In the genomic region with DNA sequence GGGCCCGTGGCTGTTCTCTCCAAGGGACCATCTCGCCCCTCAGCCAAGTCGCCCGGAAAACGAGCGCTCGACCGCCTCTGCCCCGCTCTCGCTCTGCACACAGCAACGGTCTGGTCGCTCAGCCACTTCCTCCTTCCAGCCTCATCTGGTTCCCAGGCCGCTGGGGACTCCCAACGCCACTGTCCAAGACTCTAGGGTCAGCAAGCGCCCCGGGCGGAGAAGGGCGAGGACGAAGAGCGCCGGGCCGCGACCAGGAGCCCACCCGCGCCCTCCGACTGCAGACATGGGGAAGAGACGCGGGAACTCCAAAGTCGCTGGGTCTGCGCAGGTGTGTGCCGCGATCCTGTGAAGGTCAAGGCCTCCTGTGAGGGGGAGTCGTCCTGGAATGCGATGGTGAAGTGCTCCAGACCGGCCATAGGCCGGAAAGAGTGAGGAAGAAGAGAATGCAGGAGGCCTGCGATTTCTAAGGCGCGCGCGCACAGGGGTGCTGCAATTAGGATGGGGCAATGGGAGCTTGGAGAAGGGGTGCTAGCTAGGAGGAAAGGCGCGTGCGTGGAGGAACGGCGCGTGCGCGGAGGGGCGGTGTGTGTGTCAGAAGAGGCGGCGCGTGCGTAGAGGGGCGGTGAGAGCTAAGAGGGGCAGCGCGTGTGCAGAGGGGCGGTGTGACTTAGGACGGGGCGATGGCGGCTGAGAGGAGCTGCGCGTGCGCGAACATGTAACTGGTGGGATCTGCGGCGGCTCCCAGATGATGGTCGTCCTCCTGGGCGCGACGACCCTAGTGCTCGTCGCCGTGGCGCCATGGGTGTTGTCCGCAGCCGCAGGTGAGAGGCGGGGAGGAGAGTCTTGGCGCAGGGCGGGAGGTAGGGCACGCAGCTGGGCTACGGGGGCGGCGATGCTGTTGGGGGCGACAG, we compare ENCODE assay signal across 8 cellular contexts. TPM values are rescaled to one million over a fixed set of nuclear protein-coding genes. Genes with fewer than 3 reads are reported as not detected.
DNase-seq lines count a peak whose midpoint lies in the region; ATAC-seq and TF ChIP-seq lines count a peak whose summit lies in the region.

A gene (plus strand): TSS at position 660 of the 911 bp plus-strand sequence. CDS start 86 bp downstream, at position 746.

- WGBS in stomach, 5 donors, result 0 to 1% (median 0%) methylated on average over 65 to 85 of the region's 85 CpGs

- H3K4me3 ChIP-seq in H7 (ENCODE audit: insufficient read depth, low read depth, low read length) (peak within 1 kb of the TSS; percentile 90), Loucy (ENCODE audit: low read length, poor library complexity, severe bottlenecking) (peak within 1 kb of the TSS; percentile 95), RWPE2 (ENCODE audit: severe bottlenecking) (peak within 1 kb of the TSS; percentile 91), neural cell (ENCODE audit: low read length) (peak within 1 kb of the TSS; percentile 100), stomach (peak within 1 kb of the TSS; percentile 63 to 92 (median 68))

- H3K9me3 ChIP-seq in Loucy (ENCODE audit: insufficient read depth, low read depth, low read length) (no peaks in the 10 kb centered on the region), RWPE2 (ENCODE audit: severe bottlenecking) (no peaks in the 10 kb centered on the region), neural cell (ENCODE audit: low read length) (no peaks in the 10 kb centered on the region), stomach (no peaks in the 10 kb centered on the region)

- ATAC-seq in RWPE2 (ENCODE audit: low read depth), result peak; percentile 91

- 0 out of 2 replicates have a peak, but pooled peaks have one; percentile 12 for TF ChIP-seq CTCF in Loucy (conservative IDR thresholded peaks at IDR 0.05; ENCODE audit: low read length)
- no peak for TF ChIP-seq CTCF in RWPE2 (IDR thresholded peaks at IDR 0.05; ENCODE audit: poor library complexity, severe bottlenecking)
- peak; percentile 32 for TF ChIP-seq CTCF in neural cell (IDR thresholded peaks at IDR 0.05; ENCODE audit: poor library complexity, severe bottlenecking)
- peak in 1 of 7 experiments; percentile 11 for TF ChIP-seq CTCF in stomach (IDR thresholded peaks at IDR 0.05)

- H3F3A ChIP-seq in Loucy (ENCODE audit: low read depth) (no peaks in the 10 kb centered on the region), neural cell (ENCODE audit: insufficient read depth, low read length, poor library complexity, severe bottlenecking) (no peaks in the 10 kb centered on the region)

- no peaks in the 10 kb centered on the region for H3K36me3 ChIP-seq in H7 (replicated peaks; ENCODE audit: control insufficient read depth, insufficient read depth, low read length)
- no peaks in the 10 kb centered on the region for H3K36me3 ChIP-seq in Loucy (ENCODE audit: insufficient read depth, low read length)
- no peaks in the 10 kb centered on the region for H3K36me3 ChIP-seq in RWPE2 (ENCODE audit: low read depth)
- no peaks in the 10 kb centered on the region for H3K36me3 ChIP-seq in neural cell (ENCODE audit: insufficient read depth, low read length)
- H3K36me3 ChIP-seq in stomach, result no peaks in the 10 kb centered on the region

- DNase-seq in ELR (ENCODE audit: low read depth), result peak; percentile 98
- DNase-seq in H7, result peak; percentile 96
- peak; percentile 97 for DNase-seq in RWPE2 (ENCODE audit: low spot score)
- DNase-seq in activated T-helper 9 cell treated with anti-CD3 and anti-CD28 coated beads, Interleukin-2, amount 50 U/mL, for 16 hours (ENCODE audit: low read depth), result peak; percentile 99
- DNase-seq in fibroblast of the conjunctiva (ENCODE audit: low read depth), result peak; percentile 98
- peak; percentile 99 for DNase-seq in stomach

- H3K79me2 ChIP-seq in Loucy (ENCODE audit: insufficient read depth, low read length), result peaks cover 48% of the 10 kb centered on the region
- H3K79me2 ChIP-seq in neural cell (replicated peaks; ENCODE audit: insufficient read depth, low read length), result peaks cover 34% of the 10 kb centered on the region

- TF ChIP-seq POLR2A in stomach (IDR thresholded peaks at IDR 0.05), result peak in 2 of 4 donors; percentile 69 to 76

- H3K27me3 ChIP-seq in H7 (ENCODE audit: control insufficient read depth, insufficient read depth, low read length) (no peaks in the 10 kb centered on the region), Loucy (ENCODE audit: insufficient read depth, low read length, poor library complexity, severe bottlenecking) (no peaks in the 10 kb centered on the region), RWPE2 (ENCODE audit: insufficient read depth, poor library complexity, severe bottlenecking) (no peaks in the 10 kb centered on the region), neural cell (ENCODE audit: insufficient read depth, low read depth, low read length) (no peaks in the 10 kb centered on the region), stomach (no peaks in the 10 kb centered on the region)

- H3K4me2 ChIP-seq in Loucy (ENCODE audit: low read depth, low read length, poor library complexity, severe bottlenecking) (peak within 1 kb of the TSS; percentile 95), neural cell (ENCODE audit: low read length) (peak within 1 kb of the TSS; percentile 94)

- no peak for TF ChIP-seq EP300 in neural cell (conservative IDR thresholded peaks at IDR 0.05; ENCODE audit: poor library complexity, severe bottlenecking)
- TF ChIP-seq EP300 in stomach (IDR thresholded peaks at IDR 0.05), result no peak

- peak within 1 kb of the TSS; percentile 63 for H3K27ac ChIP-seq in RWPE2 (ENCODE audit: poor library complexity, severe bottlenecking)
- H3K27ac ChIP-seq in neural cell (ENCODE audit: low read length), result peak within 1 kb of the TSS; percentile 97
- peak within 1 kb of the TSS; percentile 97 to 99 (median 97) for H3K27ac ChIP-seq in stomach

- peaks cover 32% of the 10 kb centered on the region for H4K20me1 ChIP-seq in Loucy (ENCODE audit: insufficient read depth, low read length, poor library complexity, severe bottlenecking)
- no peaks in the 10 kb centered on the region for H4K20me1 ChIP-seq in neural cell (ENCODE audit: insufficient read depth)

- intact Hi-C loops in stomach (cut with DNase I; ENCODE audit: low total_unique reads), result no loop called here

- H3K9me2 ChIP-seq in Loucy (replicated peaks; ENCODE audit: low read depth, low read length) (no peaks in the 10 kb centered on the region), neural cell (ENCODE audit: insufficient read depth, low read length) (no peaks in the 10 kb centered on the region)

- no peak for TF ChIP-seq RAD21 in neural cell (conservative IDR thresholded peaks at IDR 0.05)

- H3K9ac ChIP-seq in Loucy (ENCODE audit: low read depth, low read length, poor library complexity, severe bottlenecking) (peak within 1 kb of the TSS; percentile 95), neural cell (ENCODE audit: low read length) (peak within 1 kb of the TSS; percentile 99)

- peak within 1 kb of the TSS; percentile 91 for H2AFZ ChIP-seq in Loucy (ENCODE audit: low read length)
- peak within 1 kb of the TSS; percentile 98 for H2AFZ ChIP-seq in neural cell (ENCODE audit: low read depth, low read length)

- H3K4me1 ChIP-seq in Loucy (ENCODE audit: insufficient read depth, low read length, poor library complexity, severe bottlenecking) (peaks cover 42% of the 10 kb centered on the region), RWPE2 (ENCODE audit: insufficient read depth, poor library complexity, severe bottlenecking) (no peaks in the 10 kb centered on the region), stomach (peaks cover 18 to 44% (median 31%) of the 10 kb centered on the region in 4 donors)

TF ChIP-seq in neural cell, 6 proteins besides CTCF, POLR2A, EP300 and RAD21:
- TF ChIP-seq POLR2AphosphoS5 (IDR thresholded peaks at IDR 0.05) (peak; percentile 96), MXI1 (conservative IDR thresholded peaks at IDR 0.05; ENCODE audit: poor library complexity, severe bottlenecking) (peak; percentile 97), SMC3 (conservative IDR thresholded peaks at IDR 0.05; ENCODE audit: poor library complexity) (peak; percentile 44), EZH2 (IDR thresholded peaks at IDR 0.05; ENCODE audit: borderline replicate concordance, insufficient read depth, low read length, poor library complexity, severe bottlenecking) (no peak), TAF1 (IDR thresholded peaks at IDR 0.05; ENCODE audit: low read depth) (peak; percentile 95)
- TF ChIP-seq, protein P1, sequence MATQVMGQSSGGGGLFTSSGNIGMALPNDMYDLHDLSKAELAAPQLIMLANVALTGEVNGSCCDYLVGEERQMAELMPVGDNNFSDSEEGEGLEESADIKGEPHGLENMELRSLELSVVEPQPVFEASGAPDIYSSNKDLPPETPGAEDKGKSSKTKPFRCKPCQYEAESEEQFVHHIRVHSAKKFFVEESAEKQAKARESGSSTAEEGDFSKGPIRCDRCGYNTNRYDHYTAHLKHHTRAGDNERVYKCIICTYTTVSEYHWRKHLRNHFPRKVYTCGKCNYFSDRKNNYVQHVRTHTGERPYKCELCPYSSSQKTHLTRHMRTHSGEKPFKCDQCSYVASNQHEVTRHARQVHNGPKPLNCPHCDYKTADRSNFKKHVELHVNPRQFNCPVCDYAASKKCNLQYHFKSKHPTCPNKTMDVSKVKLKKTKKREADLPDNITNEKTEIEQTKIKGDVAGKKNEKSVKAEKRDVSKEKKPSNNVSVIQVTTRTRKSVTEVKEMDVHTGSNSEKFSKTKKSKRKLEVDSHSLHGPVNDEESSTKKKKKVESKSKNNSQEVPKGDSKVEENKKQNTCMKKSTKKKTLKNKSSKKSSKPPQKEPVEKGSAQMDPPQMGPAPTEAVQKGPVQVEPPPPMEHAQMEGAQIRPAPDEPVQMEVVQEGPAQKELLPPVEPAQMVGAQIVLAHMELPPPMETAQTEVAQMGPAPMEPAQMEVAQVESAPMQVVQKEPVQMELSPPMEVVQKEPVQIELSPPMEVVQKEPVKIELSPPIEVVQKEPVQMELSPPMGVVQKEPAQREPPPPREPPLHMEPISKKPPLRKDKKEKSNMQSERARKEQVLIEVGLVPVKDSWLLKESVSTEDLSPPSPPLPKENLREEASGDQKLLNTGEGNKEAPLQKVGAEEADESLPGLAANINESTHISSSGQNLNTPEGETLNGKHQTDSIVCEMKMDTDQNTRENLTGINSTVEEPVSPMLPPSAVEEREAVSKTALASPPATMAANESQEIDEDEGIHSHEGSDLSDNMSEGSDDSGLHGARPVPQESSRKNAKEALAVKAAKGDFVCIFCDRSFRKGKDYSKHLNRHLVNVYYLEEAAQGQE (IDR thresholded peaks at IDR 0.05; ENCODE audit: borderline replicate concordance), result peak; percentile 66

RNA-seq across cellular contexts. Expression of the gene that starts here (rescaled TPM):
- total RNA-seq in H7 (2014; rRNA removed; shearing (Covaris generic)), result 1.2 and 1.6 TPM in 2 replicates
- polyA plus RNA-seq in neural cell, result 12.4 and 15.5 TPM in 2 replicates
- 51.9 and 56.4 TPM in 2 replicates for polyA minus RNA-seq in neural cell
- 10 to 100 TPM in 3 of 5 donors, 1 to 10 TPM in 2; 2.6 to 34.5 (median 14.3) TPM for total RNA-seq in stomach
- polyA plus RNA-seq in stomach, result 10 to 100 TPM in 2 of 3 donors, 1 to 10 TPM in 1; 8.3 to 11.8 (median 10.6) TPM

Comparison
In these comparisons a context has a peak if more than half of its experiments do, and no peak if none do; other contexts are left out.
1. Peak in every context shown above with its lines: DNase-seq, ATAC-seq, H3K4me3 ChIP-seq and H3K27ac ChIP-seq.